Comparison of ENCODE assay signal across 1 cellular context in the genomic region with DNA sequence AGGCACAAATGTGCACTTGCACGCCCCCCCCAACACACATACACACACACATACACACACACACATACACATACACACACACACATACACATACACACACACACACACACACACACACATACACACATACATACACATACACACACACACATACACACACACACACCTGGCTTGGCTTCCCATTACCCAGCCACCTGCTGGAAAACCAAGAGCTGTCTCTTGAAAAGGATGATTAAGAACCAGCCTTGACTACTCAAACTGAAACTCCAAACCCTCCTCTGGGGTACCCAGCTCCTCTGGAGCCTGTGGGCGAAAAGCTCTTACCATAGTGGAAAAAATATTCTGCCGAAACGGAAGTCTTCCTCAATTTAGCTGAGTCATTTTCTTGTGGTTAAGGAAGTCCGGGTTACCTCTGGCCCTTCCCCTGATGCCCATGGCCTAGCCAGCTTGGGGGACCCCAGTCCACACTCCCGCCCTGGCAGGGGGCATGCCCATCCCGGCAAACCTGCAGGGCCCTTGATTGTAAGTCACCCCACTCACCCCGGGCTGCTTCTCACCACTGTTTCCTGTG.
TF ChIP-seq lines count a peak whose summit lies in the region.

No MANE protein-coding gene starts in this region.

TF ChIP-seq in H1, 55 proteins besides CTCF, POLR2A, EP300 and RAD21:
- TF ChIP-seq KDM4A (IDR thresholded peaks at IDR 0.05; ENCODE audit: low read depth, low read length, severe bottlenecking) (no peak), BCL11A (IDR thresholded peaks at IDR 0.05; ENCODE audit: low read depth in 2 of 2, low read length in 2 of 2) (no peak), PHF8 (conservative IDR thresholded peaks at IDR 0.05; ENCODE audit: low read depth, low read length) (no peak), NANOG (IDR thresholded peaks at IDR 0.05; ENCODE audit: insufficient read depth, low read depth, low read length, poor library complexity, severe bottlenecking) (no peak), SAP30 (IDR thresholded peaks at IDR 0.05; ENCODE audit: insufficient read depth, insufficient replicate concordance, low read length) (no peak), HDAC2 (IDR thresholded peaks at IDR 0.05; ENCODE audit: borderline replicate concordance in 1 of 2, low read depth in 2 of 2, low read length in 2 of 2) (no peak), CHD2 (IDR thresholded peaks at IDR 0.05; ENCODE audit: low read length) (no peak), KDM1A (IDR thresholded peaks at IDR 0.05; ENCODE audit: borderline replicate concordance, low read length) (no peak), SUZ12 (IDR thresholded peaks at IDR 0.05; ENCODE audit: low read length) (no peak), GABPA (IDR thresholded peaks at IDR 0.05; ENCODE audit: borderline replicate concordance, insufficient read depth, low read length) (no peak), CREB1 (IDR thresholded peaks at IDR 0.05) (no peak), MAFK (IDR thresholded peaks at IDR 0.05; ENCODE audit: low read depth, low read length) (no peak), POU5F1 (IDR thresholded peaks at IDR 0.05; ENCODE audit: low read depth, low read length) (no peak), TAF1 (IDR thresholded peaks at IDR 0.05; ENCODE audit: low read depth, low read length) (no peak), EGR1 (IDR thresholded peaks at IDR 0.05; ENCODE audit: borderline replicate concordance, low read depth, low read length) (no peak)
- TF ChIP-seq, protein P1, sequence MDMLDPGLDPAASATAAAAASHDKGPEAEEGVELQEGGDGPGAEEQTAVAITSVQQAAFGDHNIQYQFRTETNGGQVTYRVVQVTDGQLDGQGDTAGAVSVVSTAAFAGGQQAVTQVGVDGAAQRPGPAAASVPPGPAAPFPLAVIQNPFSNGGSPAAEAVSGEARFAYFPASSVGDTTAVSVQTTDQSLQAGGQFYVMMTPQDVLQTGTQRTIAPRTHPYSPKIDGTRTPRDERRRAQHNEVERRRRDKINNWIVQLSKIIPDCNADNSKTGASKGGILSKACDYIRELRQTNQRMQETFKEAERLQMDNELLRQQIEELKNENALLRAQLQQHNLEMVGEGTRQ (IDR thresholded peaks at IDR 0.05; ENCODE audit: low read length): no peak
